6 cellular contexts compared by ENCODE assay signal in genomic region chr7:150158696-150159095, GRCh38.
DNase-seq lines count a peak whose midpoint lies in the region; FAIRE-seq and TF ChIP-seq lines count a peak whose summit lies in the region.
"Not testable (repeated sequence)": the region's sequence is repeated elsewhere in the genome, so short reads cannot be mapped to it uniquely, and the experiment has no call there.

No MANE protein-coding gene starts in this region.

- H3F3A ChIP-seq in neural progenitor cell (ENCODE audit: low read depth) = not testable (repeated sequence)

- peak; percentile 2 for DNase-seq in H4 (ENCODE audit: low spot score)
- DNase-seq in H1 (ENCODE audit: low read depth in 1 of 2, low spot score in 2 of 2); mesenchymal stem cell; neural progenitor cell (ENCODE audit: low spot score); trophoblast cell: not testable (repeated sequence)

- H3K4me2 ChIP-seq in H1 (ENCODE audit: insufficient read depth in 1 of 2, low read depth in 2 of 2, low read length in 2 of 2); mesenchymal stem cell (ENCODE audit: low read length, poor library complexity, severe bottlenecking); neural progenitor cell: not testable (repeated sequence)
- peak overlapping the region; percentile 30 for H3K4me2 ChIP-seq in trophoblast cell (ENCODE audit: low read length)

- not testable (repeated sequence) for H2AFZ ChIP-seq in H1 (ENCODE audit: low read length); mesenchymal stem cell (ENCODE audit: low read depth, low read length); neural progenitor cell (replicated peaks); trophoblast cell (ENCODE audit: insufficient read depth, low read length, poor library complexity)

- H3K18ac ChIP-seq in H1 (ENCODE audit: extremely low read depth, low read length); mesenchymal stem cell (ENCODE audit: low read depth in 1 of 2, low read length in 2 of 2); trophoblast cell (ENCODE audit: low read length): not testable (repeated sequence)

- H3K14ac ChIP-seq in H1 (ENCODE audit: insufficient read length); mesenchymal stem cell (ENCODE audit: low read length in 2 of 2); trophoblast cell (ENCODE audit: low read length): not testable (repeated sequence)

- H4K91ac ChIP-seq in H1 (replicated peaks; ENCODE audit: insufficient read length, low read length) (peak overlapping the region; percentile 74), mesenchymal stem cell (ENCODE audit: low read length) (peak overlapping the region; percentile 12)
- not testable (repeated sequence) for H4K91ac ChIP-seq in trophoblast cell (ENCODE audit: low read depth, low read length)

- TF ChIP-seq EP300 in H1 (IDR thresholded peaks at IDR 0.05; ENCODE audit: borderline replicate concordance in 1 of 2, low read depth in 2 of 2, low read length in 2 of 2) = not testable (repeated sequence)

- H3K79me1 ChIP-seq in H1 (ENCODE audit: low read depth, low read length); mesenchymal stem cell (replicated peaks; ENCODE audit: low read length, poor library complexity, severe bottlenecking); trophoblast cell (ENCODE audit: low read length): not testable (repeated sequence)

- not testable (repeated sequence) for H3K4me1 ChIP-seq in HEK293 (ENCODE audit: control insufficient read depth, insufficient read depth, low read length); H1 (replicated peaks in 1 of 4; ENCODE audit: control insufficient read depth in 3 of 4, insufficient read depth in 4 of 4, low read length in 3 of 4); mesenchymal stem cell (ENCODE audit: control insufficient read depth, insufficient read depth, low read depth, low read length); neural progenitor cell; trophoblast cell (ENCODE audit: control insufficient read depth in 1 of 2, insufficient read depth in 2 of 2, low read length in 2 of 2)

- H2BK20ac ChIP-seq in H1 (ENCODE audit: low read length) = not testable (repeated sequence)

- not testable (repeated sequence) for H3K4me3 Mint-ChIP-seq in neural progenitor cell

- H3K27ac Mint-ChIP-seq in neural progenitor cell = peak overlapping the region; percentile 90

- not testable (repeated sequence) for H3K23me2 ChIP-seq in H1 (ENCODE audit: low read depth, low read length)

- not testable (repeated sequence) for H3K36me3 Mint-ChIP-seq in neural progenitor cell

- TF ChIP-seq POLR2A in H1 (IDR thresholded peaks at IDR 0.05; ENCODE audit: control extremely low read depth in 1 of 2, low read depth in 2 of 2, low read length in 2 of 2) = not testable (repeated sequence)

- TF ChIP-seq CTCF in HEK293 (tag by site-specific recombination; IDR thresholded peaks at IDR 0.05); H1 (IDR thresholded peaks at IDR 0.05; ENCODE audit: control extremely low read depth in 1 of 3, insufficient read depth in 1 of 3, low read depth in 1 of 3, low read length in 3 of 3); neural progenitor cell (IDR thresholded peaks at IDR 0.05): not testable (repeated sequence)

- not testable (repeated sequence) for H3K36me3 ChIP-seq in HEK293 (ENCODE audit: control insufficient read depth in 2 of 2, insufficient read depth in 1 of 2, low read length in 2 of 2); H1 (ENCODE audit: control insufficient read depth in 2 of 4, insufficient read depth in 4 of 4, low read length in 3 of 4); mesenchymal stem cell (ENCODE audit: control insufficient read depth in 1 of 2, insufficient read depth in 2 of 2, low read depth in 1 of 2, low read length in 2 of 2); neural progenitor cell; trophoblast cell (ENCODE audit: control insufficient read depth in 1 of 2, insufficient read depth in 2 of 2, low read length in 2 of 2)

- not testable (repeated sequence) for TF ChIP-seq RAD21 in H1 (IDR thresholded peaks at IDR 0.05 in 1 of 2, conservative IDR thresholded peaks at IDR 0.05 in 1 of 2; ENCODE audit: low read depth in 2 of 2, low read length in 2 of 2)

- H4K20me1 ChIP-seq in H1 (replicated peaks in 1 of 2; ENCODE audit: control insufficient read depth in 1 of 2, insufficient read depth in 2 of 2, low read length in 2 of 2); neural progenitor cell (ENCODE audit: low read depth): not testable (repeated sequence)

- WGBS in H1 (ENCODE audit: extremely low coverage in 1 of 2, insufficient coverage in 1 of 2, insufficient read length in 1 of 2, insufficient replicate concordance in 2 of 2, low coverage in 1 of 2, low lambda C conversion rate in 2 of 2, missing lambda C conversion rate in 1 of 2), 2 experiments = 85% methylated on average over 15 of the region's 15 CpGs; no CpG with 5 or more reads in 1 of the 2 experiments
- 82% methylated on average over 15 of the region's 15 CpGs for WGBS in mesenchymal stem cell
- no CpG with 5 or more reads among the region's 15 CpGs for WGBS in trophoblast cell (ENCODE audit: extremely low coverage, insufficient coverage, insufficient read length)

- H2AK5ac ChIP-seq in H1 (ENCODE audit: low read depth, low read length) = peak overlapping the region; percentile 97; the same call in 1 of the 2 replicates
- H2AK5ac ChIP-seq in mesenchymal stem cell (ENCODE audit: low read length, severe bottlenecking); trophoblast cell (ENCODE audit: low read length): not testable (repeated sequence)

- not testable (repeated sequence) for H3K56ac ChIP-seq in H1 (replicated peaks; ENCODE audit: insufficient read length, low read depth, low read length)

- FAIRE-seq in H1 (lab: Jason Lieb, UNC) = not testable (repeated sequence)

- not testable (repeated sequence) for H3K23ac ChIP-seq in H1 (ENCODE audit: insufficient read length); mesenchymal stem cell (ENCODE audit: low read length in 2 of 2)
- peak overlapping the region; percentile 100 for H3K23ac ChIP-seq in trophoblast cell (ENCODE audit: low read length)

- H2BK12ac ChIP-seq in H1 (ENCODE audit: low read depth, low read length) = peak overlapping the region; percentile 90; the same call in 1 of the 2 replicates
- H2BK12ac ChIP-seq in mesenchymal stem cell (ENCODE audit: low read length in 2 of 2); trophoblast cell (ENCODE audit: low read length): not testable (repeated sequence)

- H3K4me1 Mint-ChIP-seq in neural progenitor cell = not testable (repeated sequence)

- not testable (repeated sequence) for H3K4ac ChIP-seq in H1 (replicated peaks; ENCODE audit: insufficient read length, low read depth, low read length); mesenchymal stem cell (ENCODE audit: low read depth in 1 of 2, low read length in 2 of 2); trophoblast cell (ENCODE audit: low read depth, low read length)

- not testable (repeated sequence) for H2BK120ac ChIP-seq in H1 (replicated peaks; ENCODE audit: low read depth, low read length); mesenchymal stem cell (ENCODE audit: low read depth, low read length); trophoblast cell (ENCODE audit: insufficient read depth, low read length, poor library complexity)

- H3K4me3 ChIP-seq in HEK293 (ENCODE audit: low read depth, low read length); H1 (ENCODE audit: extremely low read depth in 1 of 4, insufficient read depth in 2 of 4, low read depth in 3 of 4, low read length in 4 of 4); mesenchymal stem cell (ENCODE audit: insufficient read depth in 1 of 2, low read depth in 1 of 2, low read length in 2 of 2); neural progenitor cell: not testable (repeated sequence)
- H3K4me3 ChIP-seq in trophoblast cell (ENCODE audit: low read depth, low read length) = peak overlapping the region; percentile 72

- POLR2A ChIA-PET in HEK293 (lab: Yijun Ruan, JAX); H1 (lab: Charles Lee; ENCODE audit: partially characterized antibody): not testable (repeated sequence)

- not testable (repeated sequence) for H3K27me3 ChIP-seq in H1 (replicated peaks in 1 of 4; ENCODE audit: control insufficient read depth in 3 of 4, extremely low read depth in 1 of 4, insufficient read depth in 3 of 4, low read length in 3 of 4); mesenchymal stem cell (ENCODE audit: control insufficient read depth in 1 of 2, insufficient read depth in 1 of 2, low read length in 2 of 2); neural progenitor cell; trophoblast cell (ENCODE audit: insufficient read depth, low read length)

- H2BK15ac ChIP-seq in H1 (ENCODE audit: low read length) = 0 out of 2 replicates have a peak overlapping the region, but pooled peaks have one; percentile 81
- not testable (repeated sequence) for H2BK15ac ChIP-seq in mesenchymal stem cell (ENCODE audit: low read depth, poor library complexity, severe bottlenecking)

- H3K27ac ChIP-seq in HEK293 (ENCODE audit: extremely low read depth, low read depth, low read length); H1 (ENCODE audit: low read depth, low read length); mesenchymal stem cell (ENCODE audit: low read length, poor library complexity, severe bottlenecking); neural progenitor cell; trophoblast cell (ENCODE audit: low read depth, low read length): not testable (repeated sequence)

- H3K9me3 Mint-ChIP-seq in neural progenitor cell = not testable (repeated sequence)

- not testable (repeated sequence) for H3K79me2 ChIP-seq in H1 (ENCODE audit: control insufficient read depth in 1 of 2, insufficient read depth in 2 of 2, low read length in 2 of 2); neural progenitor cell (ENCODE audit: low read depth); trophoblast cell (ENCODE audit: control insufficient read depth, insufficient read depth, low read length, poor library complexity)

- CTCF ChIA-PET in HEK293 (lab: Yijun Ruan, JAX); H1 (lab: Charles Lee; ENCODE audit: partially characterized antibody): not testable (repeated sequence)

- H3K9ac ChIP-seq in H1 (replicated peaks in 1 of 4; ENCODE audit: extremely low read depth in 1 of 4, low read depth in 3 of 4, low read length in 3 of 4); mesenchymal stem cell (ENCODE audit: low read length); neural progenitor cell; trophoblast cell (ENCODE audit: low read length): not testable (repeated sequence)

- not testable (repeated sequence) for H4K8ac ChIP-seq in H1 (ENCODE audit: extremely low read depth, insufficient read depth, low read length); mesenchymal stem cell (ENCODE audit: low read length); trophoblast cell (ENCODE audit: low read depth, low read length)

- peak overlapping the region; percentile 66 for H2BK5ac ChIP-seq in H1 (ENCODE audit: low read depth, low read length)
- H2BK5ac ChIP-seq in mesenchymal stem cell (ENCODE audit: low read depth, low read length, poor library complexity, severe bottlenecking); trophoblast cell (ENCODE audit: low read depth, low read length, poor library complexity): not testable (repeated sequence)

- H3K9me3 ChIP-seq in HEK293 (ENCODE audit: control insufficient read depth, insufficient read depth, low read depth, low read length); H1 (ENCODE audit: insufficient read depth in 2 of 2, low read depth in 1 of 2, low read length in 1 of 2); mesenchymal stem cell (ENCODE audit: control insufficient read depth, low read length); neural progenitor cell (ENCODE audit: low read depth); trophoblast cell (ENCODE audit: insufficient read depth, low read depth, low read length): not testable (repeated sequence)

- H3K27me3 Mint-ChIP-seq in neural progenitor cell (ENCODE audit: insufficient read depth, low read depth) = not testable (repeated sequence)

- H4K5ac ChIP-seq in H1 (ENCODE audit: insufficient read length, low read depth, low read length) = not testable (repeated sequence)

- not testable (repeated sequence) for H4K12ac ChIP-seq in trophoblast cell (ENCODE audit: low read depth, low read length)
